1 cellular context compared by ENCODE assay signal in genomic region chr2:127293758-127294562, GRCh38.
A peak's percentile ranks its signal among the peaks of the same experiment; 100 is the strongest.
TF ChIP-seq lines count a peak whose summit lies in the region.

ERCC3 (minus strand) TSS chr2:127294144; CDS start chr2:127294081, 63 bp downstream.

TF ChIP-seq in HepG2, 621 proteins besides CTCF, POLR2A, EP300 and RAD21 (continued from another document and continues in another):
- TF ChIP-seq ZNF609 (CRISPR knock-in tag; IDR thresholded peaks at IDR 0.05; ENCODE audit: borderline replicate concordance) (peak; percentile 57; the same call in 1 of the 2 replicates), ZNF777 (CRISPR knock-in tag; IDR thresholded peaks at IDR 0.05) (peak; percentile 57), NCOA2 (CRISPR knock-in tag; IDR thresholded peaks at IDR 0.05) (peak; percentile 48; the same call in 1 of the 2 replicates), MED1 (CRISPR knock-in tag; IDR thresholded peaks at IDR 0.05) (peak; percentile 79), KDM5A (IDR thresholded peaks at IDR 0.05; ENCODE audit: borderline replicate concordance, low read length) (peak; percentile 94), ZNF678 (CRISPR knock-in tag; IDR thresholded peaks at IDR 0.05) (peak; percentile 25), U2AF1 (optimal IDR thresholded peaks at IDR 0.05; ENCODE audit: low read depth, low read length) (peak; percentile 36), ZSCAN20 (CRISPR knock-in tag; IDR thresholded peaks at IDR 0.05; ENCODE audit: borderline replicate concordance) (peak; percentile 27; the same call in 1 of the 2 replicates), ZC3H13 (CRISPR knock-in tag; IDR thresholded peaks at IDR 0.05) (peak; percentile 85; the same call in 1 of the 2 replicates), ZNF274 (CRISPR knock-in tag; IDR thresholded peaks at IDR 0.05) (peak; percentile 93), ZNF614 (CRISPR knock-in tag; IDR thresholded peaks at IDR 0.05; ENCODE audit: borderline replicate concordance) (no peak; the same call in 1 of the 2 replicates), ZNF570 (CRISPR knock-in tag; IDR thresholded peaks at IDR 0.05; ENCODE audit: borderline replicate concordance) (no peak), NFYB (CRISPR knock-in tag; IDR thresholded peaks at IDR 0.05) (peak; percentile 34; the same call in 1 of the 2 replicates), PRDM15 (CRISPR knock-in tag; IDR thresholded peaks at IDR 0.05) (0 out of 2 replicates have a peak, but pooled peaks have one; percentile 39), ZNF343 (CRISPR knock-in tag; IDR thresholded peaks at IDR 0.05) (peak; percentile 63; the same call in 1 of the 2 replicates), TEAD3 (CRISPR knock-in tag; optimal IDR thresholded peaks at IDR 0.05; ENCODE audit: borderline replicate concordance) (peak; percentile 55), ZNF432 (CRISPR knock-in tag; IDR thresholded peaks at IDR 0.05; ENCODE audit: borderline replicate concordance) (no peak), ZBTB40 (IDR thresholded peaks at IDR 0.05) (peak; percentile 73), ZBTB40 (CRISPR knock-in tag; IDR thresholded peaks at IDR 0.05) (peak; percentile 90), ELF3 (CRISPR knock-in tag; IDR thresholded peaks at IDR 0.05) (peak; percentile 82), ARHGAP35 (CRISPR knock-in tag; IDR thresholded peaks at IDR 0.05; ENCODE audit: borderline replicate concordance) (peak; percentile 98), ZHX2 (IDR thresholded peaks at IDR 0.05; ENCODE audit: low read depth) (0 out of 2 replicates have a peak, but pooled peaks have one; percentile 74), ZHX2 (CRISPR knock-in tag; IDR thresholded peaks at IDR 0.05; ENCODE audit: borderline replicate concordance) (0 out of 2 replicates have a peak, but pooled peaks have one; percentile 55), TFDP2 (CRISPR knock-in tag; IDR thresholded peaks at IDR 0.05) (peak; percentile 79), ATF7-NPFF (CRISPR knock-in tag; IDR thresholded peaks at IDR 0.05; ENCODE audit: low read depth) (peak; percentile 89), DMAP1 (CRISPR knock-in tag; IDR thresholded peaks at IDR 0.05) (peak; percentile 92), SNAPC5 (CRISPR knock-in tag; IDR thresholded peaks at IDR 0.05; ENCODE audit: borderline replicate concordance) (no peak)
